Comparison of ENCODE assay signal across 8 cellular contexts in the genomic region with DNA sequence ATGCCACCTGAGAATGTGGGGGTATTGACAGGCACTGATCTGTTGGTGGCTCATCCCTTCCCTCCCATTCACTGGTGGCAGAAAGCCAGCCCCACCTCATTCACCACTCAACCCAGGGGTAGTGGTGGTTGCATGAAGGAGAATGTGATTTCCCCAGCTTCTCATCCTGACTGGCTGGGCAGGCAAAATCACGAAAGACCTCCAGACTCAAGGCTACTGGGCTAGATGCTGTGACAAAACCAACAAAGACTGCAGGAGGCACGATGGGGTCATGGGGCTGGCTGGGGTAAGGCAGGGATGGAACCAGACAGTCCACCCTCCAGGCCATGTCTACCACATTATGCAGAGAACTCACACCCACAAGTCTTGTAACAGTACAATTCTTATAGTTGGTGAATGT. TPM values are rescaled to one million over a fixed set of nuclear protein-coding genes. Genes with fewer than 3 reads are reported as not detected.
DNase-seq lines count a peak whose midpoint lies in the region; ATAC-seq and TF ChIP-seq lines count a peak whose summit lies in the region.

No MANE protein-coding gene starts in this region.

- CTCF ChIA-PET in Calu3 (lab: Charles Lee): interaction anchor here (0.5 to 4.0 kb wide), 15 partner anchors 13 to 378 kb away, joined by 3 to 93 read pairs (median 5); partner anchors contain the start of gene LRRC58

- no peaks in the 10 kb centered on the region for H3K79me2 ChIP-seq in Loucy (ENCODE audit: insufficient read depth, low read length)

- H3K9me3 ChIP-seq in Loucy (ENCODE audit: insufficient read depth, low read depth, low read length) (no peaks in the 10 kb centered on the region), esophagus muscularis mucosa (no peaks in the 10 kb centered on the region)

- peak overlapping the region; percentile 76 for H3K4me2 ChIP-seq in Loucy (ENCODE audit: low read depth, low read length, poor library complexity, severe bottlenecking)

- H3K9ac ChIP-seq in Loucy (ENCODE audit: low read depth, low read length, poor library complexity, severe bottlenecking): peak overlapping the region; percentile 67

- intact Hi-C loops in Calu3 (cut with micrococcal nuclease; ENCODE audit: unreplicated experiment): loop anchor here (1.0 to 2.0 kb wide), 3 partner anchors 68 to 173 kb away; partner anchors contain the start of gene LRRC58
- intact Hi-C loops in esophagus muscularis mucosa (cut with DNase I): loop anchor here (2.0 to 10.0 kb wide), 3 partner anchors 90 to 378 kb away; no protein-coding TSS in a partner anchor

- BruUV-seq in Calu3 (replicated peaks; lab: Mats Ljungman, UMichigan): no TSS peak

- no peaks in the 10 kb centered on the region for H3K27me3 ChIP-seq in Loucy (ENCODE audit: insufficient read depth, low read length, poor library complexity, severe bottlenecking)
- H3K27me3 ChIP-seq in esophagus muscularis mucosa: no peaks in the 10 kb centered on the region

- no peak for TF ChIP-seq CTCF in Calu3 (IDR thresholded peaks at IDR 0.05; ENCODE audit: unreplicated experiment)
- TF ChIP-seq CTCF in Loucy (conservative IDR thresholded peaks at IDR 0.05; ENCODE audit: low read length): no peak
- no peak for TF ChIP-seq CTCF in esophagus muscularis mucosa (IDR thresholded peaks at IDR 0.05)

- 17% methylated on average over 2 of the region's 2 CpGs for WGBS in esophagus muscularis mucosa

- H2AFZ ChIP-seq in Loucy (ENCODE audit: low read length): peak overlapping the region; percentile 97

- ATAC-seq in GM21529 (IDR thresholded peaks at IDR 0.05; ENCODE audit: unreplicated experiment): peak; percentile 11
- ATAC-seq in stimulated activated effector memory CD8-positive, alpha-beta T cell treated with anti-CD3 and anti-CD28 coated beads, Interleukin-12 subunit alpha, Interleukin-12 subunit beta, amount 100 ng/mL, for 72 hours: peak; percentile 42

- no peaks in the 10 kb centered on the region for H3K9me3 Mint-ChIP-seq in Calu3 (ENCODE audit: low read depth, unreplicated experiment)
- no peaks in the 10 kb centered on the region for H3K9me3 Mint-ChIP-seq in stimulated activated effector memory CD8-positive, alpha-beta T cell treated with anti-CD3 and anti-CD28 coated beads, Interleukin-12 subunit alpha, Interleukin-12 subunit beta, amount 100 ng/mL, for 72 hours

- TF ChIP-seq POLR2A in esophagus muscularis mucosa (IDR thresholded peaks at IDR 0.05; ENCODE audit: low read depth): no peak

- no peaks in the 10 kb centered on the region for H3F3A ChIP-seq in Loucy (ENCODE audit: low read depth)

- DNase-seq in Calu3 (no peak), esophagus muscularis mucosa (ENCODE audit: extremely low spot score) (no peak), hippocampal formation (lab: John Stamatoyannopoulos, UW) (no peak), KBM-7 (no peak)
- DNase-seq in stimulated activated effector memory CD8-positive, alpha-beta T cell treated with anti-CD3 and anti-CD28 coated beads, Interleukin-12 subunit alpha, Interleukin-12 subunit beta, amount 100 ng/mL, for 72 hours (ENCODE audit: low spot score in 2 of 2): no peak
- no peak for DNase-seq in central memory CD4-positive, alpha-beta T cell

- H3K27ac Mint-ChIP-seq in Calu3 (ENCODE audit: unreplicated experiment): peak overlapping the region; percentile 68
- peak overlapping the region; percentile 77 for H3K27ac Mint-ChIP-seq in stimulated activated effector memory CD8-positive, alpha-beta T cell treated with anti-CD3 and anti-CD28 coated beads, Interleukin-12 subunit alpha, Interleukin-12 subunit beta, amount 100 ng/mL, for 72 hours

- peaks cover 8% of the 10 kb centered on the region for H3K36me3 Mint-ChIP-seq in Calu3 (ENCODE audit: insufficient read depth, unreplicated experiment)
- H3K36me3 Mint-ChIP-seq in stimulated activated effector memory CD8-positive, alpha-beta T cell treated with anti-CD3 and anti-CD28 coated beads, Interleukin-12 subunit alpha, Interleukin-12 subunit beta, amount 100 ng/mL, for 72 hours: no peaks in the 10 kb centered on the region

- H3K9me2 ChIP-seq in Loucy (replicated peaks; ENCODE audit: low read depth, low read length): no peaks in the 10 kb centered on the region

- peaks cover 12% of the 10 kb centered on the region for H3K4me1 ChIP-seq in Loucy (ENCODE audit: insufficient read depth, low read length, poor library complexity, severe bottlenecking)
- peaks cover 45 to 74% (median 70%) of the 10 kb centered on the region in 4 donors for H3K4me1 ChIP-seq in esophagus muscularis mucosa

- no peaks in the 10 kb centered on the region for H3K36me3 ChIP-seq in Loucy (ENCODE audit: insufficient read depth, low read length)
- peaks cover 7 to 33% (median 17%) of the 10 kb centered on the region in 4 donors for H3K36me3 ChIP-seq in esophagus muscularis mucosa

- no peaks in the 10 kb centered on the region for H4K20me1 ChIP-seq in Loucy (ENCODE audit: insufficient read depth, low read length, poor library complexity, severe bottlenecking)

- peaks cover 12% of the 10 kb centered on the region for H3K4me1 Mint-ChIP-seq in Calu3 (ENCODE audit: low read depth, unreplicated experiment)
- H3K4me1 Mint-ChIP-seq in stimulated activated effector memory CD8-positive, alpha-beta T cell treated with anti-CD3 and anti-CD28 coated beads, Interleukin-12 subunit alpha, Interleukin-12 subunit beta, amount 100 ng/mL, for 72 hours: peaks cover 24% of the 10 kb centered on the region

- no peak for TF ChIP-seq EP300 in esophagus muscularis mucosa (IDR thresholded peaks at IDR 0.05)

- H3K4me3 Mint-ChIP-seq in Calu3 (ENCODE audit: low read depth, unreplicated experiment): peak overlapping the region; percentile 66
- H3K4me3 Mint-ChIP-seq in stimulated activated effector memory CD8-positive, alpha-beta T cell treated with anti-CD3 and anti-CD28 coated beads, Interleukin-12 subunit alpha, Interleukin-12 subunit beta, amount 100 ng/mL, for 72 hours: peak overlapping the region; percentile 74

- in situ Hi-C loops in KBM-7 (cut with MboI; ENCODE audit: low pct_unique_long_range_greater_than_20kb, low sequenced_read_pairs): no loop called here

- H3K4me3 ChIP-seq in Loucy (ENCODE audit: low read length, poor library complexity, severe bottlenecking) (peak overlapping the region; percentile 69), esophagus muscularis mucosa (peak overlapping the region in 2 of 4 donors; percentile 13 to 33)

- H3K27ac ChIP-seq in esophagus muscularis mucosa (replicated peaks in 1 of 4): peak overlapping the region; percentile 60 to 86 (median 73)

- no peaks in the 10 kb centered on the region for H3K27me3 Mint-ChIP-seq in Calu3 (ENCODE audit: unreplicated experiment)

RNA-seq across cellular contexts. Expression of gene FSTL1, which starts 33.9 kb away (rescaled TPM):
- total RNA-seq in Calu3 (2022): 10.0 and 18.5 TPM in 2 replicates
- 100 to 1,000 TPM; 409 to 701 (median 677) TPM for total RNA-seq in esophagus muscularis mucosa

Comparison
In these comparisons a context has a peak if more than half of its experiments do, and no peak if none do; other contexts are left out.
1. RNA of gene FSTL1, which starts 33.9 kb away (total RNA-seq): 409 to 701 TPM in esophagus muscularis mucosa; 10.0 to 18.5 TPM in Calu3; every median in the first group is over 10 times any median in the second.